ENCODE assay signal across 1 cellular context in the genomic region with DNA sequence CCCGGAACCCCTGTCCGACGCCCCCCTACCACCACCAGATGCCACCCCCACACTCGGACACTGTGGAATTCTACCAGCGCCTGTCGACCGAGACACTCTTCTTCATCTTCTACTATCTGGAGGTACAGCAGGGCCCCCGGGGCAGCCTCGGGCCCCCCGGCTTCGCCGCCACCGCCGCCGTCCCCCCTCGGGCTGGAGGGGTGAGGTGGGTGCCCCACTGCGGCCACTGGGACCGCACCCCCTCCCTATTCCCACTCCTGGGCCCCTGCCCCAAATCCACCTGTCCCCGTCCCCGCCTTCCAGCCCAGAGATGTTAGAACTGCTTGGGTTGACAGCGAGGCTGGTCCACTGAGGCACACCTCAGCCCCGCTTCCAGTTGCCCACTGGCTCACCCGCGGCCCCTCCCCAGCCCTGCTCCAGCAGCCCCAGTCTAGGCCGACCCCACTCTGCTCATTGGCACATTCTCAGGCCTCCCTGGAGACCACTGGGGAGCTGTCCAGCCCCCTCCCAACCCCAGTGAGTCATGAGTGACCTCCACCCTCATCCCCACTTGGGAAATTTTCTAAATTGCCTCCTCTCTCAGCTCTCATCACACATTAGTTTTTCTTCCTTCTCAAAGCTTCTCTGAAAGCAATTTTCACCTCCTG.
TF ChIP-seq lines count a peak whose summit lies in the region.

No MANE protein-coding gene starts in this region.

TF ChIP-seq in endothelial cell of umbilical vein, 7 proteins besides CTCF, POLR2A, EP300 and RAD21:
- TF ChIP-seq JUN (IDR thresholded peaks at IDR 0.05; ENCODE audit: borderline replicate concordance, insufficient read depth, insufficient read length, low read depth) (no peak), POLR2AphosphoS5 (IDR thresholded peaks at IDR 0.05; ENCODE audit: insufficient read depth, low read depth, low read length) (peak; percentile 51)
TF ChIP-seq in endothelial cell of umbilical vein: peak in this region for 1.
